Comparison of ENCODE assay signal across 8 cellular contexts in the genomic region with DNA sequence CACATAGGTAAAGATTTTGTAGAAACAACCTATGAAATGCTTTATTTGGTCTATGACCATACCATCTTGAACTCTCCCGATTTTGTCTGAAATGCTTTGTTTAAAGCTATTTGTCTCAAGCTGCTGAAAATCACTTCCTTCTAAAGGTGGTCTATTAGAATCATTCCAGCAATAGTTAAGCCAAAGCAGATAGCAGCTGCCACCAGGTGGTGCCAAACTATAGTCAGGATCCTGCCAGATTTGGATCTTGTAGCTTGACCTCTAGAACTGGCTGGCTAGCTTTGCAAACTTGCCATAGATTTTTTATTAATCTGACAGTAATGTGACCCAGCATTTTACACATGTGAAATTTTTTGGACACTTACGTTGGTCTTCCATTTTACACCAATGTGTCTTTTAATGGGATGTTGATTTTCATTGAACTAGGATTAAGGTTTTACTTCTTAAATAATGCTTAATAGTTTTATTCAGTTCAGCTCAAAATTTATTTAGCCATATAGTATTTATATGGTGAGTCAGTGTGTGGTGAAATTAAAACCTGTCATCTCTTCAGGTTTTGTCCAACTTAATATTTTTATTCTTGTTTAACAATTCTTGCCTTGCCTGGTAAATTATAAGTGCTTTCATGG. TPM values are rescaled to one million over a fixed set of nuclear protein-coding genes. Genes with fewer than 3 reads are reported as not detected.
A peak's percentile ranks its signal among the peaks of the same experiment; 100 is the strongest.
DNase-seq lines count a peak whose midpoint lies in the region; ATAC-seq and TF ChIP-seq lines count a peak whose summit lies in the region.

No MANE protein-coding gene starts in this region.

- H2BK120ac ChIP-seq in mesendoderm (ENCODE audit: low read depth, low read length) = no peak overlapping the region

- H3K27ac Mint-ChIP-seq in GM23338 = no peak overlapping the region

- H3K9me2 ChIP-seq in GM23338 (ENCODE audit: insufficient read depth) (no peaks in the 10 kb centered on the region), PC-9 (ENCODE audit: insufficient read depth) (no peaks in the 10 kb centered on the region)

- H2AFZ ChIP-seq in GM23338 (no peak overlapping the region), PC-9 (no peak overlapping the region)

- no peak overlapping the region for H3K23ac ChIP-seq in mesendoderm (ENCODE audit: low read length)

- H3K79me1 ChIP-seq in mesendoderm (ENCODE audit: low read length) = no peaks in the 10 kb centered on the region

- H3K4me1 Mint-ChIP-seq in GM23338 = peaks cover 23% of the 10 kb centered on the region

- no peak overlapping the region for H3K27ac ChIP-seq in GM23338 (ENCODE audit: low read depth)
- no peak overlapping the region for H3K27ac ChIP-seq in PC-9
- H3K27ac ChIP-seq in mesendoderm (ENCODE audit: low read depth, low read length) = no peak overlapping the region

- DNase-seq in COR-L47 (lab: John Stamatoyannopoulos, UW) (peak; percentile 24), GM23338 (ENCODE audit: low spot score) (peak; percentile 78), PC-9 (peak in 1 of 2 experiments; percentile 27), dermis blood vessel endothelial cell (peak; percentile 78), mesendoderm (peak; percentile 63), GOT3 (lab: John Stamatoyannopoulos, UW) (no peak)

- CTCF ChIA-PET in PC-9 (lab: Charles Lee) = interaction anchor here (0.6 to 1.0 kb wide), 2 partner anchors 322 to 1016 kb away, joined by 6 to 10 read pairs; no protein-coding TSS in a partner anchor

- H3K4me3 Mint-ChIP-seq in GM23338 = no peak overlapping the region

- H4K8ac ChIP-seq in mesendoderm (ENCODE audit: low read depth, low read length) = no peak overlapping the region

- H3K4me2 ChIP-seq in GM23338 = no peak overlapping the region
- H3K4me2 ChIP-seq in PC-9 = no peak overlapping the region
- H3K4me2 ChIP-seq in mesendoderm (ENCODE audit: low read length) = no peak overlapping the region

- H2BK5ac ChIP-seq in mesendoderm (ENCODE audit: low read length) = no peak overlapping the region

- peaks cover 66% of the 10 kb centered on the region for H3K36me3 Mint-ChIP-seq in GM23338 (ENCODE audit: low read depth)

- no TSS peak for BruUV-seq in PC-9 (replicated peaks; lab: Mats Ljungman, UMichigan)

- H3F3A ChIP-seq in GM23338 (replicated peaks; ENCODE audit: low read depth) (no peaks in the 10 kb centered on the region), PC-9 (ENCODE audit: insufficient read depth, low read depth) (peaks cover 6% of the 10 kb centered on the region; the same call in 1 of the 2 replicates)

- TF ChIP-seq CTCF in GM23338 (conservative IDR thresholded peaks at IDR 0.05; ENCODE audit: low read depth in 2 of 2) = peak; percentile 77 to 84
- TF ChIP-seq CTCF in PC-9 (conservative IDR thresholded peaks at IDR 0.05) = peak; percentile 69

- no CpG with 5 or more reads among the region's 2 CpGs for WGBS in mesendoderm (ENCODE audit: extremely low coverage, insufficient coverage, low lambda C conversion rate)

- no peak overlapping the region for H3K9ac ChIP-seq in mesendoderm (ENCODE audit: low read length)

- H3K27me3 Mint-ChIP-seq in GM23338 (ENCODE audit: insufficient read depth, low read depth, poor library complexity) = no peaks in the 10 kb centered on the region

- no peak overlapping the region for H3K4ac ChIP-seq in mesendoderm (ENCODE audit: low read depth, low read length)

- no peak overlapping the region for H2AK5ac ChIP-seq in mesendoderm (ENCODE audit: low read length)

- H2BK15ac ChIP-seq in mesendoderm (replicated peaks; ENCODE audit: low read depth) = no peak overlapping the region

- H3K27me3 ChIP-seq in GM23338 (ENCODE audit: insufficient read depth) (no peaks in the 10 kb centered on the region), PC-9 (ENCODE audit: insufficient read depth, low read depth) (no peaks in the 10 kb centered on the region), mesendoderm (ENCODE audit: insufficient read depth, low read length, poor library complexity) (no peaks in the 10 kb centered on the region)

- H3K56ac ChIP-seq in mesendoderm (ENCODE audit: low read length) = no peak overlapping the region

- POLR2A ChIA-PET in PC-9 (lab: Charles Lee; ENCODE audit: unreplicated experiment) = interaction anchor here (0.6 kb wide), 1 partner anchor 1035 kb away, joined by 7 read pairs; no protein-coding TSS in a partner anchor

- intact Hi-C loops in PC-9 (cut with micrococcal nuclease; ENCODE audit: unreplicated experiment) = loop anchor here (2.0 kb wide), 1 partner anchor 1016 kb away; no protein-coding TSS in a partner anchor

- H3K9me3 ChIP-seq in PC-9 (ENCODE audit: insufficient read depth, low read depth) = no peaks in the 10 kb centered on the region

- H3K79me2 ChIP-seq in GM23338 (replicated peaks; ENCODE audit: insufficient read depth) (no peaks in the 10 kb centered on the region), PC-9 (ENCODE audit: low read depth) (no peaks in the 10 kb centered on the region), mesendoderm (ENCODE audit: control insufficient read depth, insufficient read depth, low read length) (no peaks in the 10 kb centered on the region)

- no peaks in the 10 kb centered on the region for H3K9me3 Mint-ChIP-seq in GM23338

- H3K18ac ChIP-seq in mesendoderm (ENCODE audit: low read length) = no peak overlapping the region

- H4K20me1 ChIP-seq in GM23338 (replicated peaks; ENCODE audit: insufficient read depth) (no peaks in the 10 kb centered on the region), PC-9 (ENCODE audit: insufficient read depth) (no peaks in the 10 kb centered on the region)

- H3K4me1 ChIP-seq in GM23338 (ENCODE audit: insufficient read depth) (peaks cover 14% of the 10 kb centered on the region), PC-9 (replicated peaks; ENCODE audit: insufficient read depth) (no peaks in the 10 kb centered on the region), mesendoderm (ENCODE audit: control insufficient read depth, low read depth, low read length) (no peaks in the 10 kb centered on the region)

- H3K4me3 ChIP-seq in GM23338 (no peak overlapping the region), PC-9 (no peak overlapping the region), mesendoderm (ENCODE audit: low read length) (no peak overlapping the region)

- no peak overlapping the region for H4K5ac ChIP-seq in mesendoderm (ENCODE audit: low read length)

- H3K36me3 ChIP-seq in GM23338 (ENCODE audit: insufficient read depth) = peaks cover 43% of the 10 kb centered on the region; the same call in 1 of the 2 replicates
- H3K36me3 ChIP-seq in PC-9 (ENCODE audit: low read depth) = peaks cover 16% of the 10 kb centered on the region; the same call in 1 of the 2 replicates
- H3K36me3 ChIP-seq in mesendoderm (ENCODE audit: control insufficient read depth, insufficient read depth, low read length) = peaks cover 3% of the 10 kb centered on the region

- ATAC-seq in GM23338 (peak; percentile 71), GM21515 (IDR thresholded peaks at IDR 0.05; ENCODE audit: unreplicated experiment) (no peak), HG03521 (IDR thresholded peaks at IDR 0.05; ENCODE audit: unreplicated experiment) (no peak)

RNA-seq across cellular contexts. Expression of a gene that starts 19.7 kb away (rescaled TPM):
- 32.7 and 33.3 TPM in 2 replicates for total RNA-seq in GM23338 (2014; rRNA removed; shearing (Covaris generic))
- 25.1 and 29.0 TPM in 2 replicates for polyA plus RNA-seq in GM23338 (2016; fragmentation: Nextera tagmentation; extraction: Ambion mirVana)
- 11.1 and 19.7 TPM in 2 replicates for total RNA-seq in PC-9 (2021)
- 35.4 and 48.3 TPM in 2 replicates for total RNA-seq in dermis blood vessel endothelial cell
- polyA plus RNA-seq in mesendoderm (2013, experiment 1 of 2) = 26.4 TPM
- 26.8 TPM for polyA plus RNA-seq in mesendoderm (2013, experiment 2 of 2)

RNA-seq across cellular contexts. Expression of a gene that starts 38.0 kb away (rescaled TPM):
- total RNA-seq in GM23338 (2014; rRNA removed; shearing (Covaris generic)) = 788 and 801 TPM in 2 replicates
- polyA plus RNA-seq in GM23338 (2016; fragmentation: Nextera tagmentation; extraction: Ambion mirVana) = 312 and 358 TPM in 2 replicates
- 353 and 439 TPM in 2 replicates for total RNA-seq in PC-9 (2021)
- 646 and 1,063 TPM in 2 replicates for total RNA-seq in dermis blood vessel endothelial cell
- 1,021 TPM for polyA plus RNA-seq in mesendoderm (2013, experiment 1 of 2)
- 1,034 TPM for polyA plus RNA-seq in mesendoderm (2013, experiment 2 of 2)
